Comparison of ENCODE assay signal across 34 cellular contexts in genomic region chr13:70571221-70571620, GRCh38.
"Had no signal": no experiment of that assay in that cellular context is flagged by ENCODE, and none has a peak within 500 bp of the region (broad histone marks: within the 10 kb centered on the region; RNA-seq: fewer than 3 reads in every experiment).

No MANE protein-coding gene starts in this region.

- H3K9me3 ChIP-seq: MG63 had no signal

- H3K4me2 ChIP-seq: KMS-11 had no signal

- H3K4me3 ChIP-seq: MG63 had no signal

- H3K27me3 ChIP-seq: MG63 had no signal

- DNase-seq: Karpas-422, Kasumi-1, KG1, MG63, MM.1S, MV-4-11, NCI-H1048, NCI-H1092, NCI-H1092 treated with DMSO at 0.1 percent for 48 hours, NCI-H1105, NCI-H1105 treated with DMSO at 0.1 percent for 48 hours, NCI-H1417, NCI-H1417 treated with DMSO at 0.1 percent for 48 hours, NCI-H1436, NCI-H1436 treated with DMSO at 0.1 percent for 48 hours, NCI-H146, NCI-H1694, NCI-H1694 treated with DMSO at 0.1 percent for 48 hours, NCI-H187, NCI-H187 treated with DMSO at 0.1 percent for 48 hours, NCI-H1930, NCI-H2029, NCI-H2029 treated with DMSO at 0.1 percent for 48 hours, NCI-H2081, NCI-H2081 treated with DMSO at 0.1 percent for 48 hours, NCI-H2107, NCI-H2171, NCI-H2171 treated with DMSO at 0.1 percent for 48 hours, NCI-H2227 treated with DMSO at 0.1 percent for 48 hours, NCI-H226, NCI-H345, NCI-H446, NCI-H446 treated with DMSO at 0.1 percent for 48 hours had no signal

- H3K27ac ChIP-seq: KMS-11 had no signal

- H3K36me3 ChIP-seq: MG63 had no signal

- H3K9ac ChIP-seq: KMS-11 had no signal
